Comparison of ENCODE assay signal across 12 cellular contexts in the genomic region with DNA sequence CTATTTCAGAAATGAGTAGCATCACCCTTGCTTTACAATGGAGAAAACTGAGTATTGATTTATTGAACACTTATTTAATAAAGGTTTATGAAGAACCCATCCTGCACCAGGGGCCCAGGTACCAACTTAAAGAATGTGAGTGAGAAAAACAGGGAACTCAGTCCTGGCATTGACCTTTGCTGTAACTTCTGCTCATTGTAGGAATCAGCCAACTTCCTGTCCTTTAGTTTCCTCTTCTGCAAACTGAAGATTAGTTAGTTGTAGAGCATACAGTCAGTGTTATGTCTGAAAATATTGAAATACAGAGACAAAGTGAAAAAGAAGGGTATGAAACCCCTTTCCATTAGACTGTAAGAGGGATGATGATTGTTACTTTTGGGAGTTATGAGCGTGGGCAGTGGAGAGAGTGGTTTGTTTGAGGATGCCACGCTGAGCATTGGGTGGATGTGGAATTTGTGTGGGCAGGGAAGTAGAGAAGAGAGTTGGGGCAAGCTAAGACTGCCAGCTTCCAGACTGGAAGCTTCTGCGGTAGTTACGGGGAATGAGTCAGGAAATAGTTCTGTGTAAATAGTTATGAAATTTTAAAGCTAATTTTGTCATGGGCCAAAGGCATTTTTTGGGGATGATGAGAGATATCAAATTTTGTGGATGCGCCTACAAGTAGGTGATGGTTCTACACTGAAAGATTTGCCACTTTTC.
DNase-seq lines count a peak whose midpoint lies in the region; ATAC-seq, FAIRE-seq and TF ChIP-seq lines count a peak whose summit lies in the region.
"Had no signal": no experiment of that assay in that cellular context is flagged by ENCODE, and none has a peak within 500 bp of the region (broad histone marks: within the 10 kb centered on the region; RNA-seq: fewer than 3 reads in every experiment).

No MANE protein-coding gene starts in this region.

- no peak overlapping the region for H3K4me3 Mint-ChIP-seq in nephron progenitor cell

- H3K36me3 Mint-ChIP-seq in nephron progenitor cell (ENCODE audit: low read depth), result peaks cover 8% of the 10 kb centered on the region

- ATAC-seq in GM21423 (IDR thresholded peaks at IDR 0.05; ENCODE audit: unreplicated experiment), result no peak
- no peak for ATAC-seq in HG02798 (IDR thresholded peaks at IDR 0.05; ENCODE audit: poor library complexity, unreplicated experiment)

- no peak overlapping the region for H3K4me3 ChIP-seq in bronchial epithelial cell (ENCODE audit: low read depth, low read length)
- H3K4me3 ChIP-seq: pancreas, Peyer's patch had no signal

- DNase-seq in CD1c-positive myeloid dendritic cell (ENCODE audit: extremely low spot score), result peak; percentile 80
- DNase-seq in Kasumi-1 (lab: John Stamatoyannopoulos, UW), result peak; percentile 17 to 31
- peak; percentile 82 for DNase-seq in bronchial epithelial cell (ENCODE audit: low read depth)
- no peak for DNase-seq in nephron progenitor cell
- DNase-seq in Ammon's horn (ENCODE audit: low spot score), result no peak
- no peak for DNase-seq in NCI-H146 (lab: John Stamatoyannopoulos, UW)
- DNase-seq: effector memory CD4-positive, alpha-beta T cell; NCI-H2029 treated with DMSO at 0.1 percent for 48 hours; pancreas; Peyer's patch had no signal

- H3K27me3 Mint-ChIP-seq in nephron progenitor cell (ENCODE audit: low read depth, poor library complexity), result peaks cover 3% of the 10 kb centered on the region

- peaks cover 30% of the 10 kb centered on the region for H3K4me1 Mint-ChIP-seq in nephron progenitor cell

- FAIRE-seq in bronchial epithelial cell (lab: Jason Lieb, UNC), result no peak
- FAIRE-seq: pancreas had no signal

- H3K36me3 ChIP-seq in bronchial epithelial cell (ENCODE audit: control insufficient read depth, insufficient read depth, low read length), result no peaks in the 10 kb centered on the region
- H3K36me3 ChIP-seq: pancreas, Peyer's patch had no signal

- TF ChIP-seq CTCF in bronchial epithelial cell (IDR thresholded peaks at IDR 0.05; ENCODE audit: insufficient read depth, low read length, severe bottlenecking) (no peak), nephron progenitor cell (IDR thresholded peaks at IDR 0.05) (no peak)

- no peaks in the 10 kb centered on the region for H3K27me3 ChIP-seq in bronchial epithelial cell (ENCODE audit: control insufficient read depth, insufficient read depth, low read length)
- H3K27me3 ChIP-seq: pancreas, Peyer's patch had no signal

- peak overlapping the region; percentile 8 for H3K27ac Mint-ChIP-seq in nephron progenitor cell

- H3K9me3 Mint-ChIP-seq in nephron progenitor cell, result peaks cover 22% of the 10 kb centered on the region

Comparison
In these comparisons a context has a peak if more than half of its experiments do, and no peak if none do; other contexts are left out.
1. DNase-seq: peak in CD1c-positive myeloid dendritic cell (single experiment), Kasumi-1 (2 of 2) and bronchial epithelial cell (single experiment); none in nephron progenitor cell (single experiment), Ammon's horn (single experiment) and NCI-H146 (single experiment).